2 cellular contexts compared by ENCODE assay signal in the genomic region with DNA sequence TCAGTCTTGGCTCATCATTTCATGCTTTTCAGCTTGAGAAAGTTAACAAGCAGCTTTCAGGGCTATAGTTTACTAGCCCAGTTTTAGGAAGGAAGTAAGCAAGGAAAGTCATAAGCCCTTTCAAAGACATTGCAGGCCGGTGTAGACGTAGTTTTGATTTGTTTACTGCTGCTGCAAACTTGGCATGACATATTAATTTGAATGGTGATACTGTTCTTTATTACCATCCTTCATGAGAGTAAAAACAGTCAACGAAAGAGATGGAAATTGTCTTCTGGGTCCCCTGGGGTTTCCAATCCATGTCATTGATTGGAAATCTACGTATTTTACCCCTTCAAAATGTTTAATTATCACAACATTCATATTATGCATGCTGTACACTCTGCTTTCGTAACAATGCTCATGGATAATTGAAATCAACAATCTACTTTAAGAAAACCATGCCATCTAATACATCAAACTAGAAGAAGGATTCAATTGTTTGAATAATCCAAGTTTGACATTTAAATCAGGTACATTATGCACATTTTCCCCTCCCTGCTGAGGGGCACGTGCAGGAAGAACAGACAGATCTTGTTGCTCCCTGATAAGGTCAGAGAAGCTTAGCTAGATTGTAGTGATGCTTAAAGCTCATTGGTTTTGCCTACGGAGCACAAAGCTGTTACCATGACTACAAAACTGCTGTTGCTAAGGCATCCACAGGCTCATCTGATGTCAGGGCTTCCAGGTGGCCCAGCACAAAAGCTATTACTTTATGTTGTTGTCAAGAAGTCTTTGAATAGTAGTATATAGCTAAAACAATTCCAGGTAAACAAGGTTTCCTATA.
TF ChIP-seq lines count a peak whose summit lies in the region.

No MANE protein-coding gene starts in this region.

TF ChIP-seq in SK-N-SH, 30 proteins besides CTCF, POLR2A, EP300 and RAD21 (continued from another document):
- TF ChIP-seq JUND (IDR thresholded peaks at IDR 0.05) (no peak), FOXM1 (IDR thresholded peaks at IDR 0.05; ENCODE audit: low read depth) (no peak), YY1 (IDR thresholded peaks at IDR 0.05; ENCODE audit: low read depth) (no peak), ELF1 (IDR thresholded peaks at IDR 0.05) (no peak), FOSL2 (IDR thresholded peaks at IDR 0.05; ENCODE audit: borderline replicate concordance, low read depth) (no peak), RFX5 (IDR thresholded peaks at IDR 0.05; ENCODE audit: low read length) (peak; percentile 98), GABPA (IDR thresholded peaks at IDR 0.05; ENCODE audit: low read depth) (no peak), GATA2 (CRISPR knock-in tag; IDR thresholded peaks at IDR 0.05) (peak; percentile 89), NFIC (IDR thresholded peaks at IDR 0.05; ENCODE audit: borderline replicate concordance) (no peak), FOXJ3 (CRISPR knock-in tag; IDR thresholded peaks at IDR 0.05) (0 out of 2 replicates have a peak, but pooled peaks have one; percentile 4), POLR2AphosphoS5 (IDR thresholded peaks at IDR 0.05; ENCODE audit: low read depth, low read length) (no peak), NRF1 (IDR thresholded peaks at IDR 0.05; ENCODE audit: low read depth, low read length) (no peak), TEAD4 (IDR thresholded peaks at IDR 0.05; ENCODE audit: borderline replicate concordance, insufficient read depth) (no peak), RCOR1 (IDR thresholded peaks at IDR 0.05; ENCODE audit: low read length) (no peak), SIN3A (IDR thresholded peaks at IDR 0.05; ENCODE audit: borderline replicate concordance, low read depth, low read length) (no peak), MXI1 (IDR thresholded peaks at IDR 0.05; ENCODE audit: low read depth, low read length) (peak; percentile 80; the same call in 1 of the 2 replicates), MEF2A (IDR thresholded peaks at IDR 0.05; ENCODE audit: borderline replicate concordance, low read depth) (no peak), SMC3 (IDR thresholded peaks at IDR 0.05; ENCODE audit: low read depth, low read length) (no peak), CHD2 (IDR thresholded peaks at IDR 0.05; ENCODE audit: low read length, partially characterized antibody) (no peak), TCF12 (IDR thresholded peaks at IDR 0.05) (no peak), TAF1 (IDR thresholded peaks at IDR 0.05; ENCODE audit: borderline replicate concordance, low read depth, low read length) (no peak)
- TF ChIP-seq, protein P1, sequence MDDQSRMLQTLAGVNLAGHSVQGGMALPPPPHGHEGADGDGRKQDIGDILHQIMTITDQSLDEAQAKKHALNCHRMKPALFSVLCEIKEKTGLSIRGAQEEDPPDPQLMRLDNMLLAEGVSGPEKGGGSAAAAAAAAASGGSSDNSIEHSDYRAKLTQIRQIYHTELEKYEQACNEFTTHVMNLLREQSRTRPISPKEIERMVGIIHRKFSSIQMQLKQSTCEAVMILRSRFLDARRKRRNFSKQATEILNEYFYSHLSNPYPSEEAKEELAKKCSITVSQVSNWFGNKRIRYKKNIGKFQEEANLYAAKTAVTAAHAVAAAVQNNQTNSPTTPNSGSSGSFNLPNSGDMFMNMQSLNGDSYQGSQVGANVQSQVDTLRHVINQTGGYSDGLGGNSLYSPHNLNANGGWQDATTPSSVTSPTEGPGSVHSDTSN (IDR thresholded peaks at IDR 0.05) = no peak
- TF ChIP-seq, protein P2, sequence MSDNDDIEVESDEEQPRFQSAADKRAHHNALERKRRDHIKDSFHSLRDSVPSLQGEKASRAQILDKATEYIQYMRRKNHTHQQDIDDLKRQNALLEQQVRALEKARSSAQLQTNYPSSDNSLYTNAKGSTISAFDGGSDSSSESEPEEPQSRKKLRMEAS (IDR thresholded peaks at IDR 0.05; ENCODE audit: low read depth) = no peak
- TF ChIP-seq, protein P3, sequence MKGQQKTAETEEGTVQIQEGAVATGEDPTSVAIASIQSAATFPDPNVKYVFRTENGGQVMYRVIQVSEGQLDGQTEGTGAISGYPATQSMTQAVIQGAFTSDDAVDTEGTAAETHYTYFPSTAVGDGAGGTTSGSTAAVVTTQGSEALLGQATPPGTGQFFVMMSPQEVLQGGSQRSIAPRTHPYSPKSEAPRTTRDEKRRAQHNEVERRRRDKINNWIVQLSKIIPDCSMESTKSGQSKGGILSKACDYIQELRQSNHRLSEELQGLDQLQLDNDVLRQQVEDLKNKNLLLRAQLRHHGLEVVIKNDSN (IDR thresholded peaks at IDR 0.05; ENCODE audit: borderline replicate concordance, low read depth) = no peak

TF ChIP-seq in SK-N-SH treated with all-trans-retinoic acid at 6 μM for 48 hours, 23 proteins besides CTCF, POLR2A, EP300 and RAD21 (continued from another document):
- TF ChIP-seq, protein P4, sequence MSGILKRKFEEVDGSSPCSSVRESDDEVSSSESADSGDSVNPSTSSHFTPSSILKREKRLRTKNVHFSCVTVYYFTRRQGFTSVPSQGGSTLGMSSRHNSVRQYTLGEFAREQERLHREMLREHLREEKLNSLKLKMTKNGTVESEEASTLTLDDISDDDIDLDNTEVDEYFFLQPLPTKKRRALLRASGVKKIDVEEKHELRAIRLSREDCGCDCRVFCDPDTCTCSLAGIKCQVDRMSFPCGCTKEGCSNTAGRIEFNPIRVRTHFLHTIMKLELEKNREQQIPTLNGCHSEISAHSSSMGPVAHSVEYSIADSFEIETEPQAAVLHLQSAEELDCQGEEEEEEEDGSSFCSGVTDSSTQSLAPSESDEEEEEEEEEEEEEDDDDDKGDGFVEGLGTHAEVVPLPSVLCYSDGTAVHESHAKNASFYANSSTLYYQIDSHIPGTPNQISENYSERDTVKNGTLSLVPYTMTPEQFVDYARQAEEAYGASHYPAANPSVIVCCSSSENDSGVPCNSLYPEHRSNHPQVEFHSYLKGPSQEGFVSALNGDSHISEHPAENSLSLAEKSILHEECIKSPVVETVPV (CRISPR knock-in tag; IDR thresholded peaks at IDR 0.05) = no peak
- TF ChIP-seq, protein P5, sequence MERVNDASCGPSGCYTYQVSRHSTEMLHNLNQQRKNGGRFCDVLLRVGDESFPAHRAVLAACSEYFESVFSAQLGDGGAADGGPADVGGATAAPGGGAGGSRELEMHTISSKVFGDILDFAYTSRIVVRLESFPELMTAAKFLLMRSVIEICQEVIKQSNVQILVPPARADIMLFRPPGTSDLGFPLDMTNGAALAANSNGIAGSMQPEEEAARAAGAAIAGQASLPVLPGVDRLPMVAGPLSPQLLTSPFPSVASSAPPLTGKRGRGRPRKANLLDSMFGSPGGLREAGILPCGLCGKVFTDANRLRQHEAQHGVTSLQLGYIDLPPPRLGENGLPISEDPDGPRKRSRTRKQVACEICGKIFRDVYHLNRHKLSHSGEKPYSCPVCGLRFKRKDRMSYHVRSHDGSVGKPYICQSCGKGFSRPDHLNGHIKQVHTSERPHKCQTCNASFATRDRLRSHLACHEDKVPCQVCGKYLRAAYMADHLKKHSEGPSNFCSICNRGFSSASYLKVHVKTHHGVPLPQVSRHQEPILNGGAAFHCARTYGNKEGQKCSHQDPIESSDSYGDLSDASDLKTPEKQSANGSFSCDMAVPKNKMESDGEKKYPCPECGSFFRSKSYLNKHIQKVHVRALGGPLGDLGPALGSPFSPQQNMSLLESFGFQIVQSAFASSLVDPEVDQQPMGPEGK (CRISPR knock-in tag; IDR thresholded peaks at IDR 0.05; ENCODE audit: borderline replicate concordance) = no peak
- TF ChIP-seq TCF4 (CRISPR knock-in tag; IDR thresholded peaks at IDR 0.05; ENCODE audit: borderline replicate concordance) = no peak
TF ChIP-seq in SK-N-SH treated with all-trans-retinoic acid at 6 μM for 48 hours: peak in this region for 0.
